In the genomic region with DNA sequence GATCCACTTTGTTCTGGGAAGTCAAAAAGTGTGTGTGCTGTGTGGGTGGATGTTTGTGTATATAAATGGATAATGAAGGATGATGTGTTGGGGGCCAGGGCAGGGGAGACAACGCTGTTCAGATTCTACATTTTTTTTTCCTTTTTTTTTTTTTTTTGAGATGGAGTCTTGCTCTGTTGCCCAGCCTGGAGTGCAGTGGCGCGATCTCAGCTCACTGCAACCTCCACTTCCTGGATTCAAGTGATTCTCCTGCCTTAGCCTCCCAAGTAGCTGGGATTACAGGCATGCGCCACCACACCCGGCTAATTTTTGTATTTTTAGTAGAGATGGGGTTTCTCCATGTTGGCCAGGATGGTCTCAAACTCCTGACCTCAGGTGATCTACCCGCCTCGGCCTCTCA, we compare ENCODE assay signal across 9 cellular contexts. TPM values are rescaled to one million over a fixed set of nuclear protein-coding genes. Genes with fewer than 3 reads are reported as not detected.
DNase-seq lines count a peak whose midpoint lies in the region; ATAC-seq and TF ChIP-seq lines count a peak whose summit lies in the region.
"Not testable (repeated sequence)": the region's sequence is repeated elsewhere in the genome, so short reads cannot be mapped to it uniquely, and the experiment has no call there.
"Had no signal": no experiment of that assay in that cellular context is flagged by ENCODE, and none has a peak within 500 bp of the region (broad histone marks: within the 10 kb centered on the region; RNA-seq: fewer than 3 reads in every experiment).

No MANE protein-coding gene starts in this region.

- H3K4me1 Mint-ChIP-seq in activated B cell treated with CpG ODN at 0.5 μM for 24 hours = peaks cover 50% of the 10 kb centered on the region
- H3K4me1 Mint-ChIP-seq in activated naive CD8-positive, alpha-beta T cell treated with anti-CD3 and anti-CD28 coated beads, Interleukin-2, amount 50 U/mL, for 24 hours = peaks cover 39% of the 10 kb centered on the region
- H3K4me1 Mint-ChIP-seq in stimulated activated naive CD8-positive, alpha-beta T cell treated with anti-CD3 and anti-CD28 coated beads, Interleukin-15, amount 100 ng/mL, for 72 hours = peaks cover 49% of the 10 kb centered on the region

- H3K27ac ChIP-seq in ACC112 (ENCODE audit: low read depth, low read length) = peak overlapping the region; percentile 78
- peak overlapping the region; percentile 52; the same call in 1 of the 2 replicates for H3K27ac ChIP-seq in KMS-11
- H3K27ac ChIP-seq in epithelial cell of prostate = peak overlapping the region; percentile 74
- H3K27ac ChIP-seq in layer of hippocampus (ENCODE audit: low read depth, low read length) = peak overlapping the region; percentile 71
- not testable (repeated sequence) for H3K27ac ChIP-seq in neuronal stem cell (replicated peaks; ENCODE audit: low read length)

- H2AK5ac ChIP-seq in neuronal stem cell (ENCODE audit: low read depth, low read length) = not testable (repeated sequence)

- not testable (repeated sequence) for H3K27me3 ChIP-seq in ACC112 (ENCODE audit: insufficient read depth, low read length); KMS-11 (ENCODE audit: insufficient read depth, low read depth); layer of hippocampus (ENCODE audit: control insufficient read depth, insufficient read depth, low read length); neuronal stem cell (ENCODE audit: control insufficient read depth in 3 of 3, insufficient read depth in 3 of 3, low read depth in 1 of 3, low read length in 3 of 3)

- not testable (repeated sequence) for H3K79me2 ChIP-seq in ACC112 (ENCODE audit: control insufficient read depth, insufficient read depth, low read length, unreplicated experiment); KMS-11 (ENCODE audit: insufficient read depth, low read depth)

- H3K18ac ChIP-seq in neuronal stem cell (ENCODE audit: low read length) = not testable (repeated sequence)

- H4K20me1 ChIP-seq in KMS-11 (ENCODE audit: insufficient read depth) = not testable (repeated sequence)

- CTCF ChIA-PET in activated B cell treated with CpG ODN at 0.5 μM for 24 hours (lab: Charles Lee) = interaction anchor here (1.0 to 2.8 kb wide), 6 partner anchors 12 to 101 kb away, joined by 3 to 19 read pairs (median 4); no protein-coding TSS in a partner anchor

- peak overlapping the region; percentile 94 for H2AFZ ChIP-seq in ACC112 (ENCODE audit: low read length, unreplicated experiment)
- H2AFZ ChIP-seq in KMS-11 (ENCODE audit: low read depth) = peak overlapping the region; percentile 61
- H2AFZ ChIP-seq in neuronal stem cell (ENCODE audit: low read length) = peak overlapping the region; percentile 82

- H3K36me3 ChIP-seq in ACC112 (ENCODE audit: insufficient read depth, low read length); KMS-11 (ENCODE audit: insufficient read depth); neuronal stem cell (replicated peaks in 1 of 2; ENCODE audit: control insufficient read depth in 2 of 2, insufficient read depth in 2 of 2, low read length in 2 of 2): not testable (repeated sequence)

- H3K4me3 ChIP-seq in ACC112 (ENCODE audit: low read depth, low read length) = peak overlapping the region; percentile 74; the same call in 1 of the 2 replicates
- H3K4me3 ChIP-seq in KMS-11 (IDR thresholded peaks at IDR 0.05; ENCODE audit: insufficient read depth, low read depth, low read length); neuronal stem cell (ENCODE audit: low read length in 2 of 2): not testable (repeated sequence)

- H2BK12ac ChIP-seq in neuronal stem cell (ENCODE audit: low read length) = not testable (repeated sequence)

- POLR2A ChIA-PET in activated B cell treated with CpG ODN at 0.5 μM for 24 hours (lab: Charles Lee) = interaction anchor here (0.6 to 3.6 kb wide), 11 partner anchors 7 to 495 kb away, joined by 3 to 25 read pairs (median 9); partner anchors contain the start of genes SERPINF2 and WDR81

- not testable (repeated sequence) for H3K9me3 ChIP-seq in neuronal stem cell (replicated peaks in 1 of 2; ENCODE audit: control insufficient read depth in 2 of 2, insufficient read depth in 1 of 2, low read depth in 1 of 2, low read length in 2 of 2)

- not testable (repeated sequence) for ATAC-seq in activated B cell treated with CpG ODN at 0.5 μM for 24 hours (ENCODE audit: low read depth); activated naive CD8-positive, alpha-beta T cell treated with anti-CD3 and anti-CD28 coated beads, Interleukin-2, amount 50 U/mL, for 24 hours
- ATAC-seq in stimulated activated naive CD8-positive, alpha-beta T cell treated with anti-CD3 and anti-CD28 coated beads, Interleukin-15, amount 100 ng/mL, for 72 hours = peak; percentile 2

- peak overlapping the region; percentile 53 for H3K4me3 Mint-ChIP-seq in activated B cell treated with CpG ODN at 0.5 μM for 24 hours
- H3K4me3 Mint-ChIP-seq in activated naive CD8-positive, alpha-beta T cell treated with anti-CD3 and anti-CD28 coated beads, Interleukin-2, amount 50 U/mL, for 24 hours = not testable (repeated sequence)
- peak overlapping the region; percentile 53 to 62 for H3K4me3 Mint-ChIP-seq in stimulated activated naive CD8-positive, alpha-beta T cell treated with anti-CD3 and anti-CD28 coated beads, Interleukin-15, amount 100 ng/mL, for 72 hours

- not testable (repeated sequence) for H3K23ac ChIP-seq in neuronal stem cell (ENCODE audit: low read depth, low read length, poor library complexity)

- not testable (repeated sequence) for TF ChIP-seq CTCF in KMS-11 (conservative IDR thresholded peaks at IDR 0.05; ENCODE audit: low read depth, low read length); activated B cell treated with CpG ODN at 0.5 μM for 24 hours (IDR thresholded peaks at IDR 0.05)

- DNase-seq in activated B cell treated with CpG ODN at 0.5 μM for 24 hours; activated naive CD8-positive, alpha-beta T cell treated with anti-CD3 and anti-CD28 coated beads, Interleukin-2, amount 50 U/mL, for 24 hours; epithelial cell of prostate (ENCODE audit: low read depth, low spot score); neuronal stem cell (ENCODE audit: low spot score); stimulated activated naive CD8-positive, alpha-beta T cell treated with anti-CD3 and anti-CD28 coated beads, Interleukin-15, amount 100 ng/mL, for 72 hours: not testable (repeated sequence)

- not testable (repeated sequence) for H3K79me1 ChIP-seq in neuronal stem cell (ENCODE audit: low read depth, low read length)

- not testable (repeated sequence) for H3K4ac ChIP-seq in neuronal stem cell (ENCODE audit: low read length)

- H3K27ac Mint-ChIP-seq in activated B cell treated with CpG ODN at 0.5 μM for 24 hours = peak overlapping the region; percentile 72
- peak overlapping the region; percentile 54 for H3K27ac Mint-ChIP-seq in activated naive CD8-positive, alpha-beta T cell treated with anti-CD3 and anti-CD28 coated beads, Interleukin-2, amount 50 U/mL, for 24 hours
- peak overlapping the region; percentile 74 to 85 for H3K27ac Mint-ChIP-seq in stimulated activated naive CD8-positive, alpha-beta T cell treated with anti-CD3 and anti-CD28 coated beads, Interleukin-15, amount 100 ng/mL, for 72 hours

- peak overlapping the region; percentile 5; the same call in 1 of the 2 replicates for H3K4me2 ChIP-seq in KMS-11
- H3K4me2 ChIP-seq in neuronal stem cell (ENCODE audit: insufficient read depth, low read length, poor library complexity, severe bottlenecking) = not testable (repeated sequence)

- H2BK120ac ChIP-seq in neuronal stem cell (ENCODE audit: low read depth, low read length) = not testable (repeated sequence)

- not testable (repeated sequence) for H3K9me3 Mint-ChIP-seq in activated B cell treated with CpG ODN at 0.5 μM for 24 hours; activated naive CD8-positive, alpha-beta T cell treated with anti-CD3 and anti-CD28 coated beads, Interleukin-2, amount 50 U/mL, for 24 hours; stimulated activated naive CD8-positive, alpha-beta T cell treated with anti-CD3 and anti-CD28 coated beads, Interleukin-15, amount 100 ng/mL, for 72 hours

- H3K4me1 ChIP-seq in ACC112 (ENCODE audit: control insufficient read depth, insufficient read depth, low read length, unreplicated experiment) = peaks cover 28% of the 10 kb centered on the region
- peaks cover 18% of the 10 kb centered on the region for H3K4me1 ChIP-seq in KMS-11 (ENCODE audit: low read depth, poor library complexity, severe bottlenecking)
- peaks cover 21 to 22% of the 10 kb centered on the region in 2 donors for H3K4me1 ChIP-seq in neuronal stem cell (ENCODE audit: control insufficient read depth in 2 of 2, insufficient read depth in 1 of 2, low read depth in 1 of 2, low read length in 2 of 2)

- H3K14ac ChIP-seq in neuronal stem cell (ENCODE audit: low read length) = not testable (repeated sequence)

- WGBS in neuronal stem cell (ENCODE audit: extremely low coverage in 2 of 2, insufficient read length in 2 of 2, insufficient replicate concordance in 1 of 2), 2 donors = no CpG with 5 or more reads among the region's 7 CpGs

- intact Hi-C loops in activated B cell treated with CpG ODN at 0.5 μM for 24 hours (cut with micrococcal nuclease) = not testable (repeated sequence)

- H3K9ac ChIP-seq in KMS-11 = 0 out of 2 replicates have a peak overlapping the region, but pooled peaks have one; percentile 9
- not testable (repeated sequence) for H3K9ac ChIP-seq in neuronal stem cell (ENCODE audit: low read depth, low read length, poor library complexity)

- not testable (repeated sequence) for H4K91ac ChIP-seq in neuronal stem cell (ENCODE audit: low read depth, low read length, poor library complexity)

- not testable (repeated sequence) for H4K8ac ChIP-seq in neuronal stem cell (ENCODE audit: low read depth, low read length)

- not testable (repeated sequence) for H3K36me3 Mint-ChIP-seq in activated B cell treated with CpG ODN at 0.5 μM for 24 hours (ENCODE audit: low read depth); activated naive CD8-positive, alpha-beta T cell treated with anti-CD3 and anti-CD28 coated beads, Interleukin-2, amount 50 U/mL, for 24 hours (ENCODE audit: low read depth)

- H3K27me3 Mint-ChIP-seq in activated B cell treated with CpG ODN at 0.5 μM for 24 hours; activated naive CD8-positive, alpha-beta T cell treated with anti-CD3 and anti-CD28 coated beads, Interleukin-2, amount 50 U/mL, for 24 hours; stimulated activated naive CD8-positive, alpha-beta T cell treated with anti-CD3 and anti-CD28 coated beads, Interleukin-15, amount 100 ng/mL, for 72 hours: not testable (repeated sequence)

- not testable (repeated sequence) for H2BK5ac ChIP-seq in neuronal stem cell (ENCODE audit: low read length)

- not testable (repeated sequence) for H2BK15ac ChIP-seq in neuronal stem cell (ENCODE audit: low read length)

RNA-seq across cellular contexts. Expression of gene SERPINF1, which starts 2.8 kb away (rescaled TPM):
- total RNA-seq in activated B cell treated with CpG ODN at 0.5 μM for 24 hours = 8.7 and 14.8 TPM in 2 replicates
- polyA plus RNA-seq in neuronal stem cell (2013, experiment 1 of 2) = 65.7 TPM
- polyA plus RNA-seq in neuronal stem cell (2013, experiment 2 of 2) = 62.7 TPM

RNA-seq across cellular contexts. Expression of gene SERPINF2, which starts 22.0 kb away (rescaled TPM):
- total RNA-seq in activated B cell treated with CpG ODN at 0.5 μM for 24 hours = 0.82 and 1.3 TPM in 2 replicates
- 0.11 TPM for polyA plus RNA-seq in neuronal stem cell (2013, experiment 1 of 2)
- 0.12 TPM for polyA plus RNA-seq in neuronal stem cell (2013, experiment 2 of 2)
- total RNA-seq: H4 had no signal

RNA-seq across cellular contexts. Expression of gene WDR81, which starts 40.2 kb away (rescaled TPM):
- total RNA-seq in activated B cell treated with CpG ODN at 0.5 μM for 24 hours = 42.7 and 48.4 TPM in 2 replicates
- polyA plus RNA-seq in neuronal stem cell (2013, experiment 1 of 2) = 2.8 TPM
- 3.3 TPM for polyA plus RNA-seq in neuronal stem cell (2013, experiment 2 of 2)

RNA-seq across cellular contexts. Expression of gene TLCD2, which starts 54.5 kb away (rescaled TPM):
- 0.02 and 0.04 TPM in 2 replicates for total RNA-seq in activated B cell treated with CpG ODN at 0.5 μM for 24 hours
- 0.75 TPM for polyA plus RNA-seq in neuronal stem cell (2013, experiment 1 of 2)
- 0.72 TPM for polyA plus RNA-seq in neuronal stem cell (2013, experiment 2 of 2)
